ENCODE assay signal across 24 cellular contexts in genomic region chr4:8847764-8848163, GRCh38. TPM values are rescaled to one million over a fixed set of nuclear protein-coding genes. Genes with fewer than 3 reads are reported as not detected.
A peak's percentile ranks its signal among the peaks of the same experiment; 100 is the strongest.
DNase-seq lines count a peak whose midpoint lies in the region; ATAC-seq and TF ChIP-seq lines count a peak whose summit lies in the region.
"Had no signal": no experiment of that assay in that cellular context is flagged by ENCODE, and none has a peak within 500 bp of the region (broad histone marks: within the 10 kb centered on the region; RNA-seq: fewer than 3 reads in every experiment).

No MANE protein-coding gene starts in this region.

- H3K9me2 ChIP-seq in HCT116 (ENCODE audit: insufficient read depth) (no peaks in the 10 kb centered on the region), OCI-LY7 (ENCODE audit: insufficient read depth, low read length) (no peaks in the 10 kb centered on the region)

- H3K79me2 ChIP-seq in HCT116 (ENCODE audit: insufficient read depth, low read length) (no peaks in the 10 kb centered on the region), neural progenitor cell (ENCODE audit: low read depth) (no peaks in the 10 kb centered on the region), OCI-LY7 (ENCODE audit: insufficient read depth, low read depth, low read length) (no peaks in the 10 kb centered on the region)

- RAD21 ChIA-PET in HCT116 (lab: Charles Lee; ENCODE audit: low non-redundant PET in 1 of 2, low total read pairs in 2 of 2, uncharacterized antibody in 2 of 2, unreplicated experiment in 2 of 2), result no interaction called here

- no peaks in the 10 kb centered on the region for H3K9me3 ChIP-seq in HCT116 (ENCODE audit: control insufficient read depth in 1 of 2, insufficient read depth in 1 of 2, low read depth in 1 of 2, low read length in 2 of 2)
- H3K9me3 ChIP-seq in neural progenitor cell (ENCODE audit: low read depth), result no peaks in the 10 kb centered on the region
- no peaks in the 10 kb centered on the region for H3K9me3 ChIP-seq in OCI-LY7 (ENCODE audit: low read length)

- H3K27ac Mint-ChIP-seq in chondrocyte (ENCODE audit: unreplicated experiment) (no peak overlapping the region), neural progenitor cell (no peak overlapping the region)
- no peak overlapping the region for H3K27ac Mint-ChIP-seq in activated naive CD4-positive, alpha-beta T cell treated with anti-CD3 and anti-CD28 coated beads, Interleukin-2, amount 10 ng/mL, durations not matched to agents 7 days and 5 days
- H3K27ac Mint-ChIP-seq: CD8-positive, alpha-beta memory T cell had no signal

- TF ChIP-seq CTCF in HCT116 (IDR thresholded peaks at IDR 0.05 in 2 of 3, conservative IDR thresholded peaks at IDR 0.05 in 1 of 3; ENCODE audit: borderline replicate concordance in 1 of 3, insufficient read depth in 1 of 3, low read depth in 2 of 3, low read length in 2 of 3) (no peak), chondrocyte (IDR thresholded peaks at IDR 0.05) (no peak), neural progenitor cell (IDR thresholded peaks at IDR 0.05) (no peak), OCI-LY7 (conservative IDR thresholded peaks at IDR 0.05; ENCODE audit: low read length) (no peak)

- BruUV-seq in HCT116 (replicated peaks; lab: Mats Ljungman, UMichigan) (no TSS peak), OCI-LY7 (replicated peaks; lab: Mats Ljungman, UMichigan) (no TSS peak)

- no peaks in the 10 kb centered on the region for H3K36me3 ChIP-seq in HCT116 (ENCODE audit: control insufficient read depth in 1 of 2, insufficient read depth in 2 of 2, low read length in 2 of 2)
- no peaks in the 10 kb centered on the region for H3K36me3 ChIP-seq in neural progenitor cell
- H3K36me3 ChIP-seq in OCI-LY7 (ENCODE audit: insufficient read depth, low read length), result no peaks in the 10 kb centered on the region

- H3K4me3 Mint-ChIP-seq in chondrocyte (ENCODE audit: unreplicated experiment), result no peak overlapping the region
- no peak overlapping the region for H3K4me3 Mint-ChIP-seq in neural progenitor cell
- no peak overlapping the region for H3K4me3 Mint-ChIP-seq in activated naive CD4-positive, alpha-beta T cell treated with anti-CD3 and anti-CD28 coated beads, Interleukin-2, amount 10 ng/mL, durations not matched to agents 7 days and 5 days
- H3K4me3 Mint-ChIP-seq: CD8-positive, alpha-beta memory T cell; neural crest cell had no signal

- H3K4me3 ChIP-seq in HCT116 (replicated peaks in 1 of 2; ENCODE audit: low read depth in 1 of 2, low read length in 2 of 2) (no peak overlapping the region), neural progenitor cell (no peak overlapping the region), OCI-LY7 (ENCODE audit: low read depth, low read length, poor library complexity, severe bottlenecking) (no peak overlapping the region)
- H3K4me3 ChIP-seq: dorsolateral prefrontal cortex, psoas muscle had no signal

- TF ChIP-seq POLR2A in HCT116 (IDR thresholded peaks at IDR 0.05; ENCODE audit: borderline replicate concordance, extremely low read depth, insufficient read depth, insufficient read length), result no peak

- H3K27me3 Mint-ChIP-seq in chondrocyte (ENCODE audit: low read depth), result peaks cover 35% of the 10 kb centered on the region
- H3K27me3 Mint-ChIP-seq in neural progenitor cell (ENCODE audit: insufficient read depth, low read depth), result peaks cover 41% of the 10 kb centered on the region
- H3K27me3 Mint-ChIP-seq in activated naive CD4-positive, alpha-beta T cell treated with anti-CD3 and anti-CD28 coated beads, Interleukin-2, amount 10 ng/mL, durations not matched to agents 7 days and 5 days, result peaks cover 16% of the 10 kb centered on the region

- H3K9me3 Mint-ChIP-seq in chondrocyte (ENCODE audit: low read depth) (peaks cover 10% of the 10 kb centered on the region), neural progenitor cell (peaks cover 6% of the 10 kb centered on the region)
- peaks cover 1% of the 10 kb centered on the region for H3K9me3 Mint-ChIP-seq in activated naive CD4-positive, alpha-beta T cell treated with anti-CD3 and anti-CD28 coated beads, Interleukin-2, amount 10 ng/mL, durations not matched to agents 7 days and 5 days

- no peak overlapping the region for H3K27ac ChIP-seq in HCT116 (ENCODE audit: low read depth, low read length)
- H3K27ac ChIP-seq in neural progenitor cell, result no peak overlapping the region
- no peak overlapping the region for H3K27ac ChIP-seq in OCI-LY7 (ENCODE audit: low read depth, low read length, poor library complexity, severe bottlenecking)
- H3K27ac ChIP-seq: dorsolateral prefrontal cortex, psoas muscle had no signal

- peak; percentile 64 for DNase-seq in DMS 273 (lab: John Stamatoyannopoulos, UW; ENCODE audit: unreplicated experiment)
- peak; percentile 12 for DNase-seq in HCT116 (ENCODE audit: low read depth, low spot score)
- peak; percentile 20 for DNase-seq in chondrocyte (ENCODE audit: low spot score)
- DNase-seq in neural progenitor cell (ENCODE audit: low spot score), result peak; percentile 53
- no peak for DNase-seq in CD1c-positive myeloid dendritic cell (ENCODE audit: extremely low spot score)
- no peak for DNase-seq in OCI-LY7 (ENCODE audit: low spot score)
- no peak for DNase-seq in activated naive CD4-positive, alpha-beta T cell treated with anti-CD3 and anti-CD28 coated beads, Interleukin-2, amount 10 ng/mL, durations not matched to agents 7 days and 5 days
- DNase-seq: DND-41; erythroblast; NCI-H1048; NCI-H2081 treated with DMSO at 0.1 percent for 48 hours; stimulated activated CD4-positive, alpha-beta T cell treated with anti-CD3 and anti-CD28 coated beads, Interleukin-4, amount 100 ng/mL, for 4 hours; T-helper 9 cell had no signal

- intact Hi-C loops in HCT116 (cut with micrococcal nuclease), result no loop called here
- intact Hi-C loops in OCI-LY7 (cut with micrococcal nuclease; ENCODE audit: unreplicated experiment), result no loop called here

- ATAC-seq in HCT116 (peak; percentile 80), GM21390 (IDR thresholded peaks at IDR 0.05; ENCODE audit: unreplicated experiment) (no peak)
- ATAC-seq: activated CD4-positive, CD25-positive, alpha-beta regulatory T cell treated with anti-CD3 and anti-CD28 coated beads, Interleukin-2, amount 50 U/mL, for 24 hours; left colon; psoas muscle had no signal

- POLR2A ChIA-PET in HCT116 (lab: Charles Lee) (no interaction called here), OCI-LY7 (lab: Charles Lee) (no interaction called here)

- TF ChIP-seq RAD21 in HCT116 (IDR thresholded peaks at IDR 0.05; ENCODE audit: low read depth), result no peak

- CTCF ChIA-PET in HCT116 (lab: Charles Lee), result interaction anchor here (0.8 to 1.0 kb wide), 2 partner anchors 28 to 159 kb away, joined by 3 read pairs; no protein-coding TSS in a partner anchor
- CTCF ChIA-PET in OCI-LY7 (lab: Charles Lee; ENCODE audit: unreplicated experiment), result no interaction called here
- CTCF ChIA-PET in activated naive CD4-positive, alpha-beta T cell treated with anti-CD3 and anti-CD28 coated beads, Interleukin-2, amount 10 ng/mL, durations not matched to agents 7 days and 5 days (lab: Charles Lee), result no interaction called here

- H3K4me2 ChIP-seq in HCT116 (ENCODE audit: low read length) (peak overlapping the region; percentile 33), neural progenitor cell (peak overlapping the region; percentile 46), OCI-LY7 (ENCODE audit: low read length) (no peak overlapping the region)

- H3F3A ChIP-seq in neural progenitor cell (ENCODE audit: low read depth), result no peaks in the 10 kb centered on the region

- H3K36me3 Mint-ChIP-seq in chondrocyte (ENCODE audit: low read depth) (peaks cover 6% of the 10 kb centered on the region), neural progenitor cell (no peaks in the 10 kb centered on the region)
- H3K36me3 Mint-ChIP-seq in activated naive CD4-positive, alpha-beta T cell treated with anti-CD3 and anti-CD28 coated beads, Interleukin-2, amount 10 ng/mL, durations not matched to agents 7 days and 5 days, result no peaks in the 10 kb centered on the region
- H3K36me3 Mint-ChIP-seq: CD8-positive, alpha-beta memory T cell had no signal

- no peak overlapping the region for H3K9ac ChIP-seq in HCT116 (ENCODE audit: low read length)
- no peak overlapping the region for H3K9ac ChIP-seq in neural progenitor cell

- H2AFZ ChIP-seq in HCT116 (ENCODE audit: low read depth, low read length, poor library complexity, severe bottlenecking) (peak overlapping the region; percentile 17), neural progenitor cell (replicated peaks) (no peak overlapping the region), OCI-LY7 (ENCODE audit: low read length) (no peak overlapping the region)

- peaks cover 12 to 19% of the 10 kb centered on the region in 2 experiments; a peak in 3 of 4 replicates for H3K4me1 ChIP-seq in HCT116 (ENCODE audit: control insufficient read depth in 1 of 2, insufficient read depth in 2 of 2, low read length in 2 of 2)
- no peaks in the 10 kb centered on the region for H3K4me1 ChIP-seq in neural progenitor cell
- H3K4me1 ChIP-seq in OCI-LY7 (ENCODE audit: insufficient read depth, low read length, poor library complexity, severe bottlenecking), result no peaks in the 10 kb centered on the region
- H3K4me1 ChIP-seq: psoas muscle had no signal

- H3K4me1 Mint-ChIP-seq in chondrocyte (ENCODE audit: low read depth) (no peaks in the 10 kb centered on the region), neural progenitor cell (no peaks in the 10 kb centered on the region)
- H3K4me1 Mint-ChIP-seq in activated naive CD4-positive, alpha-beta T cell treated with anti-CD3 and anti-CD28 coated beads, Interleukin-2, amount 10 ng/mL, durations not matched to agents 7 days and 5 days, result no peaks in the 10 kb centered on the region
- H3K4me1 Mint-ChIP-seq: CD8-positive, alpha-beta memory T cell; neural crest cell had no signal

- H4K20me1 ChIP-seq in HCT116 (ENCODE audit: insufficient read depth) (no peaks in the 10 kb centered on the region), neural progenitor cell (ENCODE audit: low read depth) (no peaks in the 10 kb centered on the region), OCI-LY7 (ENCODE audit: insufficient read depth, low read length) (no peaks in the 10 kb centered on the region)

- peaks cover 7% of the 10 kb centered on the region for H3K27me3 ChIP-seq in HCT116 (ENCODE audit: insufficient read depth, low read length)
- peaks cover 57% of the 10 kb centered on the region for H3K27me3 ChIP-seq in neural progenitor cell

TF ChIP-seq in HCT116, 20 proteins besides CTCF, POLR2A, EP300 and RAD21 (continues in another document):
- no peak for TF ChIP-seq CBX3 (IDR thresholded peaks at IDR 0.05; ENCODE audit: low read depth)
- no peak for TF ChIP-seq ELF1 (IDR thresholded peaks at IDR 0.05; ENCODE audit: borderline replicate concordance, low read depth)
- TF ChIP-seq CEBPB (IDR thresholded peaks at IDR 0.05; ENCODE audit: low read depth), result no peak
- no peak for TF ChIP-seq MAX (IDR thresholded peaks at IDR 0.05)
- TF ChIP-seq EZH2phosphoT487 (IDR thresholded peaks at IDR 0.05; ENCODE audit: borderline replicate concordance), result no peak

RNA-seq across cellular contexts. Expression of gene HMX1, which starts 23.9 kb away (rescaled TPM):
- total RNA-seq in HCT116 (2021; ENCODE audit: unreplicated experiment) (0.39 TPM), chondrocyte (3.7 TPM in 1 of 3 replicates, not detected in the others), neural progenitor cell (ENCODE audit: low replicate concordance) (0.19 TPM in 1 of 2 replicates, not detected in the other), OCI-LY7 (2022) (not detected in 2 replicates)
- polyA plus RNA-seq in HCT116 (2012), result 0.18 and 0.26 TPM in 2 replicates
- total RNA-seq in OCI-LY7 (2014; rRNA removed; shearing (Covaris generic)), result not detected in 2 replicates
- total RNA-seq: activated CD8-positive, alpha-beta memory T cell treated with anti-CD3 and anti-CD28 coated beads for 36 hours; CD8-positive, alpha-beta memory T cell; frontal cortex; left colon; mononuclear cell; psoas muscle; subcutaneous adipose tissue had no signal
- polyA plus RNA-seq: CD8-positive, alpha-beta memory T cell; psoas muscle had no signal

Comparison
In these comparisons a context has a peak if more than half of its experiments do, and no peak if none do; other contexts are left out.
1. DNase-seq: peak in DMS 273 (single experiment), HCT116 (single experiment), chondrocyte (single experiment) and neural progenitor cell (single experiment); none in CD1c-positive myeloid dendritic cell (single experiment), OCI-LY7 (single experiment) and activated naive CD4-positive, alpha-beta T cell treated with anti-CD3 and anti-CD28 coated beads, Interleukin-2, amount 10 ng/mL, durations not matched to agents 7 days and 5 days (single experiment).